ENCODE assay signal across 8 cellular contexts in the genomic region with DNA sequence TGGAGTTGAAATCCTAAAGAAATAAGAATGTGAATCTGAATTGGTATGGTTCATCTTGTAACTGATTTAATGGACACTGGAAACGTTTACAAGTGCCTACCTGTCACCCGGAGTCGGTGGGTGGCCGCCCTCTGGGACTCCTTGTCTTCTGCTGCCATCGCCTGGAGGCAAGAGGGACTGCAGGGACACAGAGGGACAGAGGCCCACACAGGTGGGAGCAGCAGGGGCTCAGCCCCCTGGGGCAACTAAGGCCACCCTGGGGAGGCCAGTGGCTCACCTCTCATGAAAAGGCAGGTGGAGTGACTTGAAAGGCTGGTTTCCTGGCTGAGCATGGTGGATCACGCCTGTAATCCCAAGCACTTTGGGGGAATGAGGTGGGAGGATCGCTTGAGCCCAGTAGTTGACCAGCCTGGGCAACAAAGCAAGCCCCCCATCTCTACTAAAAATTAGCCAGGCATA. TPM values are rescaled to one million over a fixed set of nuclear protein-coding genes. Genes with fewer than 3 reads are reported as not detected.
DNase-seq lines count a peak whose midpoint lies in the region; ATAC-seq and TF ChIP-seq lines count a peak whose summit lies in the region.
"Had no signal": no experiment of that assay in that cellular context is flagged by ENCODE, and none has a peak within 500 bp of the region (broad histone marks: within the 10 kb centered on the region; RNA-seq: fewer than 3 reads in every experiment).

No MANE protein-coding gene starts in this region.

- H3K4me3 ChIP-seq in right atrium auricular region (no peak overlapping the region), sigmoid colon (no peak overlapping the region)

- intact Hi-C loops in sigmoid colon (cut with DNase I), result loop anchor here (1.0 to 5.0 kb wide), 4 partner anchors 97 to 203 kb away; partner anchors contain the start of gene PDK2

- H3K27me3 ChIP-seq in right atrium auricular region (no peaks in the 10 kb centered on the region), sigmoid colon (no peaks in the 10 kb centered on the region)

- WGBS in sigmoid colon, 2 donors, result 20 to 26% methylated on average over 7 of the region's 7 CpGs

- H3K36me3 Mint-ChIP-seq in T-cell, result no peaks in the 10 kb centered on the region
- no peaks in the 10 kb centered on the region for H3K36me3 Mint-ChIP-seq in activated naive CD8-positive, alpha-beta T cell treated with anti-CD3 and anti-CD28 coated beads, Interleukin-2, amount 50 U/mL, for 24 hours (ENCODE audit: low read depth)

- H3K27ac ChIP-seq in right atrium auricular region (no peak overlapping the region), sigmoid colon (no peak overlapping the region)
- H3K27ac ChIP-seq: epithelial cell of prostate had no signal

- peak; percentile 97 for TF ChIP-seq CTCF in GM12874 (IDR thresholded peaks at IDR 0.05; ENCODE audit: insufficient read depth, low read depth, low read length)
- TF ChIP-seq CTCF in right atrium auricular region (IDR thresholded peaks at IDR 0.05), result peak; percentile 88 to 97
- peak; percentile 95 to 98 (median 96) for TF ChIP-seq CTCF in sigmoid colon (IDR thresholded peaks at IDR 0.05)

- peaks cover 5 to 12% of the 10 kb centered on the region in 2 donors for H3K27me3 Mint-ChIP-seq in T-cell
- H3K27me3 Mint-ChIP-seq in activated naive CD8-positive, alpha-beta T cell treated with anti-CD3 and anti-CD28 coated beads, Interleukin-2, amount 50 U/mL, for 24 hours, result peaks cover 11% of the 10 kb centered on the region

- no peaks in the 10 kb centered on the region for H3K4me1 Mint-ChIP-seq in T-cell
- no peaks in the 10 kb centered on the region for H3K4me1 Mint-ChIP-seq in activated naive CD8-positive, alpha-beta T cell treated with anti-CD3 and anti-CD28 coated beads, Interleukin-2, amount 50 U/mL, for 24 hours

- POLR2A ChIA-PET in T-cell (lab: Charles Lee), result no interaction called here

- H3K9me3 ChIP-seq in right atrium auricular region (no peaks in the 10 kb centered on the region), sigmoid colon (no peaks in the 10 kb centered on the region)

- H3K9me3 Mint-ChIP-seq in T-cell, result no peaks in the 10 kb centered on the region
- no peaks in the 10 kb centered on the region for H3K9me3 Mint-ChIP-seq in activated naive CD8-positive, alpha-beta T cell treated with anti-CD3 and anti-CD28 coated beads, Interleukin-2, amount 50 U/mL, for 24 hours

- TF ChIP-seq EP300 in sigmoid colon (IDR thresholded peaks at IDR 0.05), result no peak

- H3K4me1 ChIP-seq in right atrium auricular region (no peaks in the 10 kb centered on the region), sigmoid colon (peaks cover 0 to 3% (median 2%) of the 10 kb centered on the region in 4 donors)

- no peak overlapping the region for H3K27ac Mint-ChIP-seq in T-cell
- H3K27ac Mint-ChIP-seq in activated naive CD8-positive, alpha-beta T cell treated with anti-CD3 and anti-CD28 coated beads, Interleukin-2, amount 50 U/mL, for 24 hours, result no peak overlapping the region

- H3K36me3 ChIP-seq in right atrium auricular region (no peaks in the 10 kb centered on the region), sigmoid colon (no peaks in the 10 kb centered on the region)

- peak; percentile 77 for DNase-seq in NAMALWA (ENCODE audit: low spot score)
- DNase-seq in T-cell, result peak; percentile 48 to 79 (median 71)
- DNase-seq in activated naive CD8-positive, alpha-beta T cell treated with anti-CD3 and anti-CD28 coated beads, Interleukin-2, amount 50 U/mL, for 24 hours, result peak; percentile 85
- DNase-seq in right atrium auricular region (ENCODE audit: low spot score), result peak; percentile 82
- DNase-seq in sigmoid colon, result peak; percentile 91

- CTCF ChIA-PET in T-cell (lab: Charles Lee), result interaction anchor here (0.5 to 2.6 kb wide), 14 partner anchors 15 to 205 kb away, joined by 3 to 17 read pairs (median 6); no protein-coding TSS in a partner anchor

- H3K4me3 Mint-ChIP-seq in T-cell, result no peak overlapping the region
- H3K4me3 Mint-ChIP-seq in activated naive CD8-positive, alpha-beta T cell treated with anti-CD3 and anti-CD28 coated beads, Interleukin-2, amount 50 U/mL, for 24 hours, result no peak overlapping the region

- no peak for TF ChIP-seq POLR2A in sigmoid colon (IDR thresholded peaks at IDR 0.05)

- ATAC-seq in T-cell (replicated peaks in 1 of 4) (peak; percentile 86 to 99 (median 94)), GM21786 (IDR thresholded peaks at IDR 0.05; ENCODE audit: unreplicated experiment) (no peak)
- peak; percentile 91 for ATAC-seq in activated naive CD8-positive, alpha-beta T cell treated with anti-CD3 and anti-CD28 coated beads, Interleukin-2, amount 50 U/mL, for 24 hours

RNA-seq across cellular contexts. Expression of gene TMEM92, which starts 23.2 kb away (rescaled TPM):
- total RNA-seq in T-cell (not detected), right atrium auricular region (not detected), sigmoid colon (not detected)
- 1 to 10 TPM; 2.5 to 9.7 (median 3.6) TPM for polyA plus RNA-seq in sigmoid colon

RNA-seq across cellular contexts. Expression of gene XYLT2, which starts 48.5 kb away (rescaled TPM):
- total RNA-seq in T-cell (10 to 100 TPM; 20.4 to 44.4 (median 40.8) TPM), right atrium auricular region (10 to 100 TPM; 17.1 to 20.6 TPM), sigmoid colon (10 to 100 TPM; 16.2 to 27.4 (median 18.3) TPM)
- polyA plus RNA-seq in sigmoid colon, result 10 to 100 TPM in 1 of 3 donors, 1 to 10 TPM in 2; 1.8 to 14.5 (median 2.5) TPM
